ENCODE assay signal across 1 cellular context in genomic region chr7:130141858-130142653, GRCh38.
TF ChIP-seq lines count a peak whose summit lies in the region.

No MANE protein-coding gene starts in this region.

TF ChIP-seq in IMR-90, 13 proteins besides CTCF, POLR2A, EP300 and RAD21 (continued from another document):
- TF ChIP-seq USF2 (IDR thresholded peaks at IDR 0.05; ENCODE audit: low read depth, low read length) (no peak), BHLHE40 (IDR thresholded peaks at IDR 0.05; ENCODE audit: low read depth, low read length) (no peak), MXI1 (IDR thresholded peaks at IDR 0.05; ENCODE audit: borderline replicate concordance, low read depth, low read length) (no peak), CEBPB (IDR thresholded peaks at IDR 0.05; ENCODE audit: low read depth, low read length) (no peak), FOS (IDR thresholded peaks at IDR 0.05; ENCODE audit: low read depth, low read length) (no peak), RCOR1 (IDR thresholded peaks at IDR 0.05; ENCODE audit: insufficient replicate concordance, low read length) (no peak), RFX5 (IDR thresholded peaks at IDR 0.05; ENCODE audit: low read depth, low read length) (no peak), CHD1 (IDR thresholded peaks at IDR 0.05; ENCODE audit: low read depth, low read length) (no peak), SMC3 (IDR thresholded peaks at IDR 0.05; ENCODE audit: low read depth, low read length) (no peak)
